ENCODE assay signal across 8 cellular contexts in genomic region chr19:35910355-35910754, GRCh38. TPM values are rescaled to one million over a fixed set of nuclear protein-coding genes. Genes with fewer than 3 reads are reported as not detected.
"Had no signal": no experiment of that assay in that cellular context is flagged by ENCODE, and none has a peak within 500 bp of the region (broad histone marks: within the 10 kb centered on the region; RNA-seq: fewer than 3 reads in every experiment).

No MANE protein-coding gene starts in this region.

RNA-seq across cellular contexts. Expression of gene TYROBP, which starts 2.3 kb away (rescaled TPM):
- total RNA-seq: mammary epithelial cell, mesothelial cell of epicardium, neural crest cell, osteocyte, smooth muscle cell had no signal
- polyA plus RNA-seq: keratinocyte, mammary epithelial cell, smooth muscle cell had no signal

RNA-seq across cellular contexts. Expression of gene HCST, which starts 8.0 kb away (rescaled TPM):
- total RNA-seq: neural crest cell, occipital lobe had no signal

RNA-seq across cellular contexts. Expression of gene APLP1, which starts 42.0 kb away (rescaled TPM):
- total RNA-seq: mononuclear cell had no signal
